In the genomic region with DNA sequence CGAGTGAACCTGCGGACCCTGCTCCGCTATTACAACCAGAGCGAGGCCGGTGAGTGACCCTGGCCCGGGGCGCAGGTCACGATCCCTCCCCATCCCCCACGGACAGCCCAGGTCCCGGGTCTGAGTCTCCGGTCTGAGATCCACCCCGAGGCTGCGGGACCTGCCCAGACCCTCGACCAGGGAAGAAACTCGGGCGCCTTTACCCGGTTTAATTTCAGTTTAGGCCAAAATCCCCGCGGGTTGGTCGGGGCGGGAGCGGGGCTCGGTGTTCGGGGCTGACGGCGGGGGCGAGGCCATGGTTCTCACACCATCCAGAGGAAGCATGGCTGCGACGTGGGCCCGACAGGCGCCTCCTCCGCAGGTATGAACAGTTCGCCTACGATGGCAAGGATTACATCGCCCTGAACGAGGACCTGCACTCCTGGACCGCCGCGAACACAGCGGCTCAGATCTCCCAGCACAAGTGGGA, we compare ENCODE assay signal across 8 cellular contexts. TPM values are rescaled to one million over a fixed set of nuclear protein-coding genes. Genes with fewer than 3 reads are reported as not detected.
A peak's percentile ranks its signal among the peaks of the same experiment; 100 is the strongest.
DNase-seq lines count a peak whose midpoint lies in the region; ATAC-seq and TF ChIP-seq lines count a peak whose summit lies in the region.

No MANE protein-coding gene starts in this region.

- no peak overlapping the region for H3K27ac Mint-ChIP-seq in T-helper 1 cell treated with Interleukin-12 subunit alpha and Interleukin-12 subunit beta and Interleukin-4 antibody, amounts not matched to agents 30 μg/mL and 1 μg/mL, for 36 hours

- H3K36me3 Mint-ChIP-seq in T-helper 1 cell treated with Interleukin-12 subunit alpha and Interleukin-12 subunit beta and Interleukin-4 antibody, amounts not matched to agents 30 μg/mL and 1 μg/mL, for 36 hours (ENCODE audit: low read depth) = peaks cover 17% of the 10 kb centered on the region

- H3K4me3 ChIP-seq in HAP-1 = peak overlapping the region; percentile 75
- H3K4me3 ChIP-seq in choroid plexus epithelial cell (ENCODE audit: low read depth, low read length) = peak overlapping the region; percentile 81
- peak overlapping the region; percentile 72 to 87 for H3K4me3 ChIP-seq in mesenchymal stem cell (ENCODE audit: insufficient read depth in 1 of 2, low read depth in 1 of 2, low read length in 2 of 2)

- peak overlapping the region; percentile 93 for H3K9ac ChIP-seq in mesenchymal stem cell (ENCODE audit: low read length)

- H3K23ac ChIP-seq in mesenchymal stem cell (ENCODE audit: low read length in 2 of 2) = peak overlapping the region in 1 of 2 experiments; percentile 95

- H3K4me2 ChIP-seq in mesenchymal stem cell (ENCODE audit: low read length, poor library complexity, severe bottlenecking) = peak overlapping the region; percentile 84

- H3K18ac ChIP-seq in mesenchymal stem cell (ENCODE audit: low read depth in 1 of 2, low read length in 2 of 2) = no peak overlapping the region

- DNase-seq in HAP-1 (ENCODE audit: low spot score in 2 of 2) (no peak), choroid plexus epithelial cell (ENCODE audit: low read depth) (peak; percentile 7), mesenchymal stem cell (no peak), Kasumi-1 (lab: John Stamatoyannopoulos, UW) (no peak), HUDEP-2 (lab: John Stamatoyannopoulos, UW; ENCODE audit: unreplicated experiment in 76 of 76) (no peak), MV-4-11 (lab: John Stamatoyannopoulos, UW) (no peak)
- peak; percentile 44 for DNase-seq in stimulated activated naive CD8-positive, alpha-beta T cell treated with anti-CD3 and anti-CD28 coated beads, Interleukin-15, Interleukin-2, amounts not matched to agents 100 U/mL and 50 U/mL, for 24 hours

- in situ Hi-C loops in HAP-1 (cut with MboI; ENCODE audit: low sequenced_read_pairs) = no loop called here

- H3K36me3 ChIP-seq in HAP-1 (replicated peaks) (peaks cover 5% of the 10 kb centered on the region; the same call in 1 of the 2 replicates), mesenchymal stem cell (ENCODE audit: control insufficient read depth in 1 of 2, insufficient read depth in 2 of 2, low read depth in 1 of 2, low read length in 2 of 2) (peaks cover 3 to 9% of the 10 kb centered on the region in 2 experiments)

- H2BK5ac ChIP-seq in mesenchymal stem cell (ENCODE audit: low read depth, low read length, poor library complexity, severe bottlenecking) = no peak overlapping the region

- H3K14ac ChIP-seq in mesenchymal stem cell (ENCODE audit: low read length in 2 of 2) = no peak overlapping the region

- no peak overlapping the region for H3K4ac ChIP-seq in mesenchymal stem cell (ENCODE audit: low read depth in 1 of 2, low read length in 2 of 2)

- H3K9me3 ChIP-seq in HAP-1 = no peaks in the 10 kb centered on the region
- H3K9me3 ChIP-seq in mesenchymal stem cell (ENCODE audit: control insufficient read depth, low read length) = no peaks in the 10 kb centered on the region

- H3K4me3 Mint-ChIP-seq in T-helper 1 cell treated with Interleukin-12 subunit alpha and Interleukin-12 subunit beta and Interleukin-4 antibody, amounts not matched to agents 30 μg/mL and 1 μg/mL, for 36 hours = peak overlapping the region; percentile 86

- H3K79me1 ChIP-seq in mesenchymal stem cell (replicated peaks; ENCODE audit: low read length, poor library complexity, severe bottlenecking) = peaks cover 5% of the 10 kb centered on the region

- no peak overlapping the region for H4K8ac ChIP-seq in mesenchymal stem cell (ENCODE audit: low read length)

- H3K4me1 ChIP-seq in HAP-1 (peaks cover 2% of the 10 kb centered on the region; the same call in 1 of the 2 replicates), mesenchymal stem cell (ENCODE audit: control insufficient read depth, insufficient read depth, low read depth, low read length) (peaks cover 19% of the 10 kb centered on the region)

- peak overlapping the region in 1 of 2 experiments; percentile 3 for H2BK12ac ChIP-seq in mesenchymal stem cell (ENCODE audit: low read length in 2 of 2)

- peaks cover 13% of the 10 kb centered on the region for H3K4me1 Mint-ChIP-seq in T-helper 1 cell treated with Interleukin-12 subunit alpha and Interleukin-12 subunit beta and Interleukin-4 antibody, amounts not matched to agents 30 μg/mL and 1 μg/mL, for 36 hours (ENCODE audit: low read depth)

- H2BK15ac ChIP-seq in mesenchymal stem cell (ENCODE audit: low read depth, poor library complexity, severe bottlenecking) = peak overlapping the region; percentile 41

- H3K27ac ChIP-seq in mesenchymal stem cell (ENCODE audit: low read length, poor library complexity, severe bottlenecking) = no peak overlapping the region

- peaks cover 27% of the 10 kb centered on the region for H3K27me3 Mint-ChIP-seq in T-helper 1 cell treated with Interleukin-12 subunit alpha and Interleukin-12 subunit beta and Interleukin-4 antibody, amounts not matched to agents 30 μg/mL and 1 μg/mL, for 36 hours (ENCODE audit: low read depth)

- H3K27me3 ChIP-seq in HAP-1 (ENCODE audit: low read depth) (no peaks in the 10 kb centered on the region), mesenchymal stem cell (ENCODE audit: control insufficient read depth in 1 of 2, insufficient read depth in 1 of 2, low read length in 2 of 2) (no peaks in the 10 kb centered on the region)

- H4K91ac ChIP-seq in mesenchymal stem cell (ENCODE audit: low read length) = no peak overlapping the region

- peak overlapping the region; percentile 95 for H2AFZ ChIP-seq in mesenchymal stem cell (ENCODE audit: low read depth, low read length)

- ATAC-seq in stimulated activated naive CD8-positive, alpha-beta T cell treated with anti-CD3 and anti-CD28 coated beads, Interleukin-15, Interleukin-2, amounts not matched to agents 100 U/mL and 50 U/mL, for 24 hours = peak; percentile 6

- H2AK5ac ChIP-seq in mesenchymal stem cell (ENCODE audit: low read length, severe bottlenecking) = no peak overlapping the region

- no peaks in the 10 kb centered on the region for H3K9me3 Mint-ChIP-seq in T-helper 1 cell treated with Interleukin-12 subunit alpha and Interleukin-12 subunit beta and Interleukin-4 antibody, amounts not matched to agents 30 μg/mL and 1 μg/mL, for 36 hours

- no peak overlapping the region for H2BK120ac ChIP-seq in mesenchymal stem cell (ENCODE audit: low read depth, low read length)

- WGBS in mesenchymal stem cell = 37% methylated on average over 38 of the region's 40 CpGs

- no peak for TF ChIP-seq CTCF in choroid plexus epithelial cell (conservative IDR thresholded peaks at IDR 0.05; ENCODE audit: low read depth, low read length)

RNA-seq across cellular contexts. Expression of gene TRIM26, which starts 46.9 kb away (rescaled TPM):
- 24.2 TPM for polyA plus RNA-seq in mesenchymal stem cell (2013, experiment 1 of 2)
- polyA plus RNA-seq in mesenchymal stem cell (2013, experiment 2 of 2) = 24.0 TPM

Comparison
In these comparisons a context has a peak if more than half of its experiments do, and no peak if none do; other contexts are left out.
1. DNase-seq: peak in choroid plexus epithelial cell (single experiment) and stimulated activated naive CD8-positive, alpha-beta T cell treated with anti-CD3 and anti-CD28 coated beads, Interleukin-15, Interleukin-2, amounts not matched to agents 100 U/mL and 50 U/mL, for 24 hours (single experiment); none in HAP-1 (0 of 2), mesenchymal stem cell (single experiment), Kasumi-1 (0 of 2), HUDEP-2 (0 of 76) and MV-4-11 (single experiment).
2. Peak in every context shown above with its lines, with median percentiles within 50 percentile points of each other: H3K4me3 ChIP-seq.